1 cellular context compared by ENCODE assay signal in the genomic region with DNA sequence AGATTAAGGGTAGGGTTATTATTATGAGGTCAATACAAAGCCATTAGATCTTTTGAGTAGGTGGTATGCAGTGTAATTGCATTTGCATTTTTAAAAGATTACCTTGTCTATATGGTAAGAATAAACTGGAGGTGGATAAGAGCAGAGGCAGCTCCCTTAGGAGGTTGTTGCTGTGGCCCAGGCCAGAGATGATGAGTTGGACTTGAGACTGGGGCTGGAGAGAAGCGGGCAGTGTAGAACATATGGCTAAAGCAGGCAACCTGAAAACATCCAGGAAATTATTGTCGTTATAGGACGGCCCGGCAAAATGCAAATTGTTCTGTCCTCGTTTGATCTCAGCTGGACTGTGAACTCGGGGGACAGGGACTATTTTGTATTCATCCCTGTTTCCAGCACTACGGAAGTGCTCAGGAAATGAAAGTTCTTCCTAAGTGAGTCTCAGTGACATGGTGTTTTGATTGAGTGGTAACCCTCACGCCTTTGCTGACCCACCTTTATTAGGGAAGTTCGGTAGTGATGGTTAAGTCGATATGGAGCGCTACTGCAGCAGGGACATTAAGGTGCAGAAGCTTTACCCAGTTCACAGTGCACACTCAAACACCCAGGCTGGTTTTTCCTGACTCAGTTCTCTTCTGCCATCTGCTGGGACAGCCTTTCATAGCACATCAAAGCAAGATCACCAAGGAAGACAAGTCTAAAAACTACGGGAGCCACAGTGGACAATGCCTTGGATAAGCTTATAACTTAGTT.
A peak's percentile ranks its signal among the peaks of the same experiment; 100 is the strongest.
TF ChIP-seq lines count a peak whose summit lies in the region.

No MANE protein-coding gene starts in this region.

TF ChIP-seq in K562, 482 proteins besides CTCF, POLR2A, EP300 and RAD21 (continued from another document and continues in another):
- TF ChIP-seq C11orf30 (IDR thresholded peaks at IDR 0.05; ENCODE audit: low read depth), result 0 out of 2 replicates have a peak, but pooled peaks have one; percentile 34
- no peak for TF ChIP-seq CC2D1A (IDR thresholded peaks at IDR 0.05)
- no peak for TF ChIP-seq EWSR1 (IDR thresholded peaks at IDR 0.05; ENCODE audit: borderline replicate concordance, low read depth, partially characterized antibody)
- no peak for TF ChIP-seq GTF2A2 (tag; IDR thresholded peaks at IDR 0.05)
- TF ChIP-seq NCOR1 (IDR thresholded peaks at IDR 0.05), result no peak
- no peak for TF ChIP-seq STAT5B (CRISPR knock-in tag; IDR thresholded peaks at IDR 0.05)
- no peak for TF ChIP-seq POLR2H (tag; IDR thresholded peaks at IDR 0.05; ENCODE audit: low read depth)
- TF ChIP-seq, protein P1, sequence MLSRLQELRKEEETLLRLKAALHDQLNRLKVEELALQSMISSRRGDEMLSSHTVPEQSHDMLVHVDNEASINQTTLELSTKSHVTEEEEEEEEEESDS (CRISPR knock-in tag; IDR thresholded peaks at IDR 0.05), result no peak
- no peak for TF ChIP-seq ARID2 (IDR thresholded peaks at IDR 0.05)
- no peak for TF ChIP-seq MTF1 (CRISPR knock-in tag; IDR thresholded peaks at IDR 0.05; ENCODE audit: borderline replicate concordance)
- no peak for TF ChIP-seq FOS (IDR thresholded peaks at IDR 0.05; ENCODE audit: extremely low read depth, insufficient read length)
- TF ChIP-seq, protein P2, sequence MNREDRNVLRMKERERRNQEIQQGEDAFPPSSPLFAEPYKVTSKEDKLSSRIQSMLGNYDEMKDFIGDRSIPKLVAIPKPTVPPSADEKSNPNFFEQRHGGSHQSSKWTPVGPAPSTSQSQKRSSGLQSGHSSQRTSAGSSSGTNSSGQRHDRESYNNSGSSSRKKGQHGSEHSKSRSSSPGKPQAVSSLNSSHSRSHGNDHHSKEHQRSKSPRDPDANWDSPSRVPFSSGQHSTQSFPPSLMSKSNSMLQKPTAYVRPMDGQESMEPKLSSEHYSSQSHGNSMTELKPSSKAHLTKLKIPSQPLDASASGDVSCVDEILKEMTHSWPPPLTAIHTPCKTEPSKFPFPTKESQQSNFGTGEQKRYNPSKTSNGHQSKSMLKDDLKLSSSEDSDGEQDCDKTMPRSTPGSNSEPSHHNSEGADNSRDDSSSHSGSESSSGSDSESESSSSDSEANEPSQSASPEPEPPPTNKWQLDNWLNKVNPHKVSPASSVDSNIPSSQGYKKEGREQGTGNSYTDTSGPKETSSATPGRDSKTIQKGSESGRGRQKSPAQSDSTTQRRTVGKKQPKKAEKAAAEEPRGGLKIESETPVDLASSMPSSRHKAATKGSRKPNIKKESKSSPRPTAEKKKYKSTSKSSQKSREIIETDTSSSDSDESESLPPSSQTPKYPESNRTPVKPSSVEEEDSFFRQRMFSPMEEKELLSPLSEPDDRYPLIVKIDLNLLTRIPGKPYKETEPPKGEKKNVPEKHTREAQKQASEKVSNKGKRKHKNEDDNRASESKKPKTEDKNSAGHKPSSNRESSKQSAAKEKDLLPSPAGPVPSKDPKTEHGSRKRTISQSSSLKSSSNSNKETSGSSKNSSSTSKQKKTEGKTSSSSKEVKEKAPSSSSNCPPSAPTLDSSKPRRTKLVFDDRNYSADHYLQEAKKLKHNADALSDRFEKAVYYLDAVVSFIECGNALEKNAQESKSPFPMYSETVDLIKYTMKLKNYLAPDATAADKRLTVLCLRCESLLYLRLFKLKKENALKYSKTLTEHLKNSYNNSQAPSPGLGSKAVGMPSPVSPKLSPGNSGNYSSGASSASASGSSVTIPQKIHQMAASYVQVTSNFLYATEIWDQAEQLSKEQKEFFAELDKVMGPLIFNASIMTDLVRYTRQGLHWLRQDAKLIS (CRISPR knock-in tag; IDR thresholded peaks at IDR 0.05), result no peak
- TF ChIP-seq ZBTB17 (CRISPR knock-in tag; IDR thresholded peaks at IDR 0.05), result no peak
- no peak for TF ChIP-seq ZNF780A (CRISPR knock-in tag; IDR thresholded peaks at IDR 0.05)
- TF ChIP-seq TSC22D4 (tag; IDR thresholded peaks at IDR 0.05), result no peak
- TF ChIP-seq SLC30A9 (CRISPR knock-in tag; IDR thresholded peaks at IDR 0.05), result no peak
- TF ChIP-seq ZZZ3 (IDR thresholded peaks at IDR 0.05), result no peak
- no peak for TF ChIP-seq NCOA2 (IDR thresholded peaks at IDR 0.05; ENCODE audit: partially characterized antibody in 2 of 2)
- no peak for TF ChIP-seq MED1 (CRISPR knock-in tag; IDR thresholded peaks at IDR 0.05; ENCODE audit: borderline replicate concordance)
- no peak for TF ChIP-seq ZNF507 (tag; conservative IDR thresholded peaks at IDR 0.05)
- TF ChIP-seq, protein P3, sequence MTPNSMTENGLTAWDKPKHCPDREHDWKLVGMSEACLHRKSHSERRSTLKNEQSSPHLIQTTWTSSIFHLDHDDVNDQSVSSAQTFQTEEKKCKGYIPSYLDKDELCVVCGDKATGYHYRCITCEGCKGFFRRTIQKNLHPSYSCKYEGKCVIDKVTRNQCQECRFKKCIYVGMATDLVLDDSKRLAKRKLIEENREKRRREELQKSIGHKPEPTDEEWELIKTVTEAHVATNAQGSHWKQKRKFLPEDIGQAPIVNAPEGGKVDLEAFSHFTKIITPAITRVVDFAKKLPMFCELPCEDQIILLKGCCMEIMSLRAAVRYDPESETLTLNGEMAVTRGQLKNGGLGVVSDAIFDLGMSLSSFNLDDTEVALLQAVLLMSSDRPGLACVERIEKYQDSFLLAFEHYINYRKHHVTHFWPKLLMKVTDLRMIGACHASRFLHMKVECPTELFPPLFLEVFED (CRISPR knock-in tag; conservative IDR thresholded peaks at IDR 0.05), result no peak
- no peak for TF ChIP-seq TFAM (CRISPR knock-in tag; conservative IDR thresholded peaks at IDR 0.05)
- no peak for TF ChIP-seq ZNF655 (CRISPR knock-in tag; IDR thresholded peaks at IDR 0.05)
- TF ChIP-seq KLF16 (IDR thresholded peaks at IDR 0.05), result peak; percentile 38; the same call in 1 of the 2 replicates
- TF ChIP-seq HNRNPL (IDR thresholded peaks at IDR 0.05; ENCODE audit: low read depth, low read length), result no peak
- TF ChIP-seq, protein P4, sequence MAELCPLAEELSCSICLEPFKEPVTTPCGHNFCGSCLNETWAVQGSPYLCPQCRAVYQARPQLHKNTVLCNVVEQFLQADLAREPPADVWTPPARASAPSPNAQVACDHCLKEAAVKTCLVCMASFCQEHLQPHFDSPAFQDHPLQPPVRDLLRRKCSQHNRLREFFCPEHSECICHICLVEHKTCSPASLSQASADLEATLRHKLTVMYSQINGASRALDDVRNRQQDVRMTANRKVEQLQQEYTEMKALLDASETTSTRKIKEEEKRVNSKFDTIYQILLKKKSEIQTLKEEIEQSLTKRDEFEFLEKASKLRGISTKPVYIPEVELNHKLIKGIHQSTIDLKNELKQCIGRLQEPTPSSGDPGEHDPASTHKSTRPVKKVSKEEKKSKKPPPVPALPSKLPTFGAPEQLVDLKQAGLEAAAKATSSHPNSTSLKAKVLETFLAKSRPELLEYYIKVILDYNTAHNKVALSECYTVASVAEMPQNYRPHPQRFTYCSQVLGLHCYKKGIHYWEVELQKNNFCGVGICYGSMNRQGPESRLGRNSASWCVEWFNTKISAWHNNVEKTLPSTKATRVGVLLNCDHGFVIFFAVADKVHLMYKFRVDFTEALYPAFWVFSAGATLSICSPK (IDR thresholded peaks at IDR 0.05; ENCODE audit: borderline replicate concordance), result no peak
- no peak for TF ChIP-seq NR3C1 (CRISPR knock-in tag; IDR thresholded peaks at IDR 0.05)
- no peak for TF ChIP-seq PML (IDR thresholded peaks at IDR 0.05; ENCODE audit: low read length)
- TF ChIP-seq ZBTB8A (IDR thresholded peaks at IDR 0.05; ENCODE audit: partially characterized antibody), result no peak
- TF ChIP-seq, protein P5, sequence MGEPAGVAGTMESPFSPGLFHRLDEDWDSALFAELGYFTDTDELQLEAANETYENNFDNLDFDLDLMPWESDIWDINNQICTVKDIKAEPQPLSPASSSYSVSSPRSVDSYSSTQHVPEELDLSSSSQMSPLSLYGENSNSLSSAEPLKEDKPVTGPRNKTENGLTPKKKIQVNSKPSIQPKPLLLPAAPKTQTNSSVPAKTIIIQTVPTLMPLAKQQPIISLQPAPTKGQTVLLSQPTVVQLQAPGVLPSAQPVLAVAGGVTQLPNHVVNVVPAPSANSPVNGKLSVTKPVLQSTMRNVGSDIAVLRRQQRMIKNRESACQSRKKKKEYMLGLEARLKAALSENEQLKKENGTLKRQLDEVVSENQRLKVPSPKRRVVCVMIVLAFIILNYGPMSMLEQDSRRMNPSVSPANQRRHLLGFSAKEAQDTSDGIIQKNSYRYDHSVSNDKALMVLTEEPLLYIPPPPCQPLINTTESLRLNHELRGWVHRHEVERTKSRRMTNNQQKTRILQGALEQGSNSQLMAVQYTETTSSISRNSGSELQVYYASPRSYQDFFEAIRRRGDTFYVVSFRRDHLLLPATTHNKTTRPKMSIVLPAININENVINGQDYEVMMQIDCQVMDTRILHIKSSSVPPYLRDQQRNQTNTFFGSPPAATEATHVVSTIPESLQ (CRISPR knock-in tag; IDR thresholded peaks at IDR 0.05), result no peak
- no peak for TF ChIP-seq ZNF224 (CRISPR knock-in tag; IDR thresholded peaks at IDR 0.05)
- no peak for TF ChIP-seq HNRNPUL1 (IDR thresholded peaks at IDR 0.05; ENCODE audit: low read length)
- no peak for TF ChIP-seq IFI16 (CRISPR knock-in tag; IDR thresholded peaks at IDR 0.05)
- TF ChIP-seq JUND (IDR thresholded peaks at IDR 0.05; ENCODE audit: borderline replicate concordance, low read depth, low read length), result 0 out of 2 replicates have a peak, but pooled peaks have one; percentile 24
- no peak for TF ChIP-seq JUND (tag; IDR thresholded peaks at IDR 0.05; ENCODE audit: borderline replicate concordance, low read depth, low read length)
- no peak for TF ChIP-seq E2F4 (CRISPR knock-in tag; IDR thresholded peaks at IDR 0.05; ENCODE audit: low read depth)
- TF ChIP-seq NELFE (IDR thresholded peaks at IDR 0.05; ENCODE audit: insufficient read depth, insufficient read length), result no peak
- peak; percentile 91; the same call in 1 of the 2 replicates for TF ChIP-seq STAG1 (CRISPR knock-in tag; IDR thresholded peaks at IDR 0.05; ENCODE audit: borderline replicate concordance)
- TF ChIP-seq, protein P6, sequence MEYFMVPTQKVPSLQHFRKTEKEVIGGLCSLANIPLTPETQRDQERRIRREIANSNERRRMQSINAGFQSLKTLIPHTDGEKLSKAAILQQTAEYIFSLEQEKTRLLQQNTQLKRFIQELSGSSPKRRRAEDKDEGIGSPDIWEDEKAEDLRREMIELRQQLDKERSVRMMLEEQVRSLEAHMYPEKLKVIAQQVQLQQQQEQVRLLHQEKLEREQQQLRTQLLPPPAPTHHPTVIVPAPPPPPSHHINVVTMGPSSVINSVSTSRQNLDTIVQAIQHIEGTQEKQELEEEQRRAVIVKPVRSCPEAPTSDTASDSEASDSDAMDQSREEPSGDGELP (CRISPR knock-in tag; IDR thresholded peaks at IDR 0.05; ENCODE audit: borderline replicate concordance), result no peak
- 0 out of 2 replicates have a peak, but pooled peaks have one; percentile 19 for TF ChIP-seq FOXP1 (CRISPR knock-in tag; IDR thresholded peaks at IDR 0.05)
- TF ChIP-seq, protein P7, sequence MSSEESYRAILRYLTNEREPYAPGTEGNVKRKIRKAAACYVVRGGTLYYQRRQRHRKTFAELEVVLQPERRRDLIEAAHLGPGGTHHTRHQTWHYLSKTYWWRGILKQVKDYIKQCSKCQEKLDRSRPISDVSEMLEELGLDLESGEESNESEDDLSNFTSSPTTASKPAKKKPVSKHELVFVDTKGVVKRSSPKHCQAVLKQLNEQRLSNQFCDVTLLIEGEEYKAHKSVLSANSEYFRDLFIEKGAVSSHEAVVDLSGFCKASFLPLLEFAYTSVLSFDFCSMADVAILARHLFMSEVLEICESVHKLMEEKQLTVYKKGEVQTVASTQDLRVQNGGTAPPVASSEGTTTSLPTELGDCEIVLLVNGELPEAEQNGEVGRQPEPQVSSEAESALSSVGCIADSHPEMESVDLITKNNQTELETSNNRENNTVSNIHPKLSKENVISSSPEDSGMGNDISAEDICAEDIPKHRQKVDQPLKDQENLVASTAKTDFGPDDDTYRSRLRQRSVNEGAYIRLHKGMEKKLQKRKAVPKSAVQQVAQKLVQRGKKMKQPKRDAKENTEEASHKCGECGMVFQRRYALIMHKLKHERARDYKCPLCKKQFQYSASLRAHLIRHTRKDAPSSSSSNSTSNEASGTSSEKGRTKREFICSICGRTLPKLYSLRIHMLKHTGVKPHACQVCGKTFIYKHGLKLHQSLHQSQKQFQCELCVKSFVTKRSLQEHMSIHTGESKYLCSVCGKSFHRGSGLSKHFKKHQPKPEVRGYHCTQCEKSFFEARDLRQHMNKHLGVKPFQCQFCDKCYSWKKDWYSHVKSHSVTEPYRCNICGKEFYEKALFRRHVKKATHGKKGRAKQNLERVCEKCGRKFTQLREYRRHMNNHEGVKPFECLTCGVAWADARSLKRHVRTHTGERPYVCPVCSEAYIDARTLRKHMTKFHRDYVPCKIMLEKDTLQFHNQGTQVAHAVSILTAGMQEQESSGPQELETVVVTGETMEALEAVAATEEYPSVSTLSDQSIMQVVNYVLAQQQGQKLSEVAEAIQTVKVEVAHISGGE (CRISPR knock-in tag; IDR thresholded peaks at IDR 0.05), result no peak
- TF ChIP-seq CHD1 (IDR thresholded peaks at IDR 0.05; ENCODE audit: low read length), result no peak
- TF ChIP-seq RBM22 (IDR thresholded peaks at IDR 0.05; ENCODE audit: low read depth, low read length, poor library complexity, severe bottlenecking), result no peak
